In genomic region chr4:102008711-102009110, GRCh38 we compare ENCODE assay signal across 18 cellular contexts.
"Had no signal": no experiment of that assay in that cellular context is flagged by ENCODE, and none has a peak within 500 bp of the region (broad histone marks: within the 10 kb centered on the region; RNA-seq: fewer than 3 reads in every experiment).

No MANE protein-coding gene starts in this region.

- H3K36me3 Mint-ChIP-seq: immature natural killer cell; natural killer cell treated with Interleukin-12 subunit alpha and Interleukin-12 subunit beta and Interleukin-15 and Interleukin-18, amount 100 ng/mL, for 72 hours; T-cell had no signal

- H3K4me3 ChIP-seq: sigmoid colon, stomach, thyroid gland, uterus had no signal

- H3K27ac ChIP-seq: sigmoid colon, stomach, thyroid gland, uterus, WERI-Rb-1 had no signal

- H3K9me3 Mint-ChIP-seq: activated naive CD8-positive, alpha-beta T cell treated with anti-CD3 and anti-CD28 coated beads, Interleukin-2, amount 50 U/mL, for 24 hours; activated T-helper 1 cell treated with anti-CD3 and anti-CD28 coated beads, Interleukin-12 subunit alpha, Interleukin-12 subunit beta, Interleukin-2, Interleukin-4 antibody, amounts not matched to agents 30 ng/mL and 10 ng/mL and 1 ng/mL, durations not matched to agents 14 hours and 24 hours and 36 hours; immature natural killer cell; T-cell had no signal

- H3K4me1 ChIP-seq: sigmoid colon, stomach, thyroid gland, uterus had no signal

- ATAC-seq: left cardiac atrium, T-cell had no signal

- H3K27me3 Mint-ChIP-seq: activated naive CD8-positive, alpha-beta T cell treated with anti-CD3 and anti-CD28 coated beads, Interleukin-2, amount 50 U/mL, for 24 hours; natural killer cell treated with Interleukin-12 subunit alpha and Interleukin-12 subunit beta and Interleukin-15 and Interleukin-18, amount 100 ng/mL, for 72 hours; T-cell had no signal

- H3K27me3 ChIP-seq: sigmoid colon, stomach, thyroid gland, uterus had no signal

- H3K4me3 Mint-ChIP-seq: activated naive CD8-positive, alpha-beta T cell treated with anti-CD3 and anti-CD28 coated beads, Interleukin-2, amount 50 U/mL, for 24 hours; activated T-helper 1 cell treated with anti-CD3 and anti-CD28 coated beads, Interleukin-12 subunit alpha, Interleukin-12 subunit beta, Interleukin-2, Interleukin-4 antibody, amounts not matched to agents 30 ng/mL and 10 ng/mL and 1 ng/mL, durations not matched to agents 14 hours and 24 hours and 36 hours; immature natural killer cell; natural killer cell treated with Interleukin-12 subunit alpha and Interleukin-12 subunit beta and Interleukin-15 and Interleukin-18, amount 100 ng/mL, for 72 hours; T-cell had no signal

- H3K4me1 Mint-ChIP-seq: immature natural killer cell had no signal

- H3K36me3 ChIP-seq: sigmoid colon, stomach, thyroid gland, uterus, WERI-Rb-1 had no signal

- H3K27ac Mint-ChIP-seq: activated naive CD8-positive, alpha-beta T cell treated with anti-CD3 and anti-CD28 coated beads, Interleukin-2, amount 50 U/mL, for 24 hours; activated T-helper 1 cell treated with anti-CD3 and anti-CD28 coated beads, Interleukin-12 subunit alpha, Interleukin-12 subunit beta, Interleukin-2, Interleukin-4 antibody, amounts not matched to agents 30 ng/mL and 10 ng/mL and 1 ng/mL, durations not matched to agents 14 hours and 24 hours and 36 hours; immature natural killer cell; natural killer cell treated with Interleukin-12 subunit alpha and Interleukin-12 subunit beta and Interleukin-15 and Interleukin-18, amount 100 ng/mL, for 72 hours; T-cell had no signal

- H3K9me3 ChIP-seq: sigmoid colon, stomach, thyroid gland, uterus had no signal

- DNase-seq: activated CD4-positive, alpha-beta T cell treated with anti-CD3 and anti-CD28 coated beads for 48 hours; activated naive CD4-positive, alpha-beta T cell treated with Interleukin-2 at 50 U/mL for 16 hours; activated naive CD8-positive, alpha-beta T cell treated with anti-CD3 and anti-CD28 coated beads, Interleukin-2, amount 50 U/mL, for 24 hours; central memory CD4-positive, alpha-beta T cell; effector memory CD4-positive, alpha-beta T cell; foreskin fibroblast; immature natural killer cell; left cardiac atrium; sigmoid colon; stimulated activated CD4-positive, alpha-beta T cell treated with anti-CD3 and anti-CD28 coated beads, Interleukin-4, amount 100 ng/mL, for 1 hour; stimulated activated CD8-positive, alpha-beta memory T cell treated with anti-CD3 and anti-CD28 coated beads, Interleukin-4, amount 100 ng/mL, for 48 hours; stomach; T-cell; thyroid gland; uterus; WERI-Rb-1 had no signal
